Comparison of ENCODE assay signal across 8 cellular contexts in genomic region chr1:39272027-39272790, GRCh38.
A peak's percentile ranks its signal among the peaks of the same experiment; 100 is the strongest.
DNase-seq lines count a peak whose midpoint lies in the region; ATAC-seq and TF ChIP-seq lines count a peak whose summit lies in the region.

No MANE protein-coding gene starts in this region.

- POLR2A ChIA-PET in HEK293T (lab: Yijun Ruan, JAX): no interaction called here

- H3K9me3 ChIP-seq in colonic mucosa: no peaks in the 10 kb centered on the region

- no peaks in the 10 kb centered on the region for H3K36me3 ChIP-seq in colonic mucosa

- no peak overlapping the region for H3K9ac ChIP-seq in colonic mucosa (ENCODE audit: low read depth in 2 of 2, low read length in 2 of 2)

- ATAC-seq in GM21717 (IDR thresholded peaks at IDR 0.05; ENCODE audit: unreplicated experiment) (peak; percentile 66), GM18858 (IDR thresholded peaks at IDR 0.05; ENCODE audit: unreplicated experiment) (no peak)

- H3K4me1 Mint-ChIP-seq in neural crest cell: peaks cover 42% of the 10 kb centered on the region

- H3K27ac Mint-ChIP-seq in neural crest cell (ENCODE audit: unreplicated experiment): peak overlapping the region; percentile 20

- no peaks in the 10 kb centered on the region for H3K36me3 Mint-ChIP-seq in neural crest cell (ENCODE audit: low read depth)

- CTCF ChIA-PET in HEK293T (lab: Yijun Ruan, JAX): interaction anchor here (0.7 kb wide), 1 partner anchor 80 kb away, joined by 3 read pairs; no protein-coding TSS in a partner anchor

- H3K9me3 Mint-ChIP-seq in neural crest cell: no peaks in the 10 kb centered on the region

- intact Hi-C loops in colonic mucosa (cut with DNase I): no loop called here

- TF ChIP-seq CTCF in GM12865 (IDR thresholded peaks at IDR 0.05; ENCODE audit: insufficient read depth, low read depth, low read length, missing control alignments) (no peak), colonic mucosa (IDR thresholded peaks at IDR 0.05) (no peak), neural crest cell (conservative IDR thresholded peaks at IDR 0.05) (no peak)

- no peaks in the 10 kb centered on the region for H3K27me3 Mint-ChIP-seq in neural crest cell (ENCODE audit: low read depth)

- DNase-seq in GM12865 (ENCODE audit: low read depth) (peak; percentile 89), NCI-H2196 (lab: John Stamatoyannopoulos, UW; ENCODE audit: unreplicated experiment) (peak; percentile 53), colonic mucosa (no peak), neural crest cell (ENCODE audit: low read depth, low spot score) (no peak), HEK293T (ENCODE audit: extremely low spot score) (no peak)
- no peak for DNase-seq in stimulated activated CD4-positive, alpha-beta T cell treated with anti-CD3 and anti-CD28 coated beads, Interleukin-1b, Interleukin-23, amount 100 ng/mL, for 48 hours

- H3K4me3 ChIP-seq in GM12865 (ENCODE audit: low read depth, low read length) (peak overlapping the region; percentile 61), colonic mucosa (no peak overlapping the region)

- H3K27me3 ChIP-seq in colonic mucosa: no peaks in the 10 kb centered on the region

- peak overlapping the region; percentile 29 for H3K27ac ChIP-seq in colonic mucosa

- no peak overlapping the region for H3K4me3 Mint-ChIP-seq in neural crest cell

- peaks cover 12% of the 10 kb centered on the region for H3K4me1 ChIP-seq in colonic mucosa

TF ChIP-seq in HEK293T, 16 proteins besides CTCF, POLR2A, EP300 and RAD21:
- TF ChIP-seq FOXA1 (IDR thresholded peaks at IDR 0.05) (no peak), L3MBTL2 (conservative IDR thresholded peaks at IDR 0.05) (no peak), BHLHE40 (IDR thresholded peaks at IDR 0.05; ENCODE audit: borderline replicate concordance) (no peak), ARNT (IDR thresholded peaks at IDR 0.05) (no peak), CTBP1 (IDR thresholded peaks at IDR 0.05; ENCODE audit: borderline replicate concordance) (no peak), PKNOX1 (IDR thresholded peaks at IDR 0.05) (no peak), SP1 (IDR thresholded peaks at IDR 0.05) (no peak), LEF1 (IDR thresholded peaks at IDR 0.05; ENCODE audit: borderline replicate concordance) (no peak), HDGF (IDR thresholded peaks at IDR 0.05; ENCODE audit: borderline replicate concordance) (no peak), ZNF384 (IDR thresholded peaks at IDR 0.05) (no peak), SUZ12 (IDR thresholded peaks at IDR 0.05) (no peak), FOXK2 (IDR thresholded peaks at IDR 0.05) (no peak), FOXM1 (IDR thresholded peaks at IDR 0.05; ENCODE audit: borderline replicate concordance) (no peak), ELF4 (IDR thresholded peaks at IDR 0.05) (no peak)

Comparison
In these comparisons a context has a peak if more than half of its experiments do, and no peak if none do; other contexts are left out.
1. DNase-seq: peak in GM12865 (single experiment) and NCI-H2196 (single experiment); none in colonic mucosa (single experiment), neural crest cell (single experiment), stimulated activated CD4-positive, alpha-beta T cell treated with anti-CD3 and anti-CD28 coated beads, Interleukin-1b, Interleukin-23, amount 100 ng/mL, for 48 hours (single experiment) and HEK293T (single experiment).